Comparison of ENCODE assay signal across 11 cellular contexts in the genomic region with DNA sequence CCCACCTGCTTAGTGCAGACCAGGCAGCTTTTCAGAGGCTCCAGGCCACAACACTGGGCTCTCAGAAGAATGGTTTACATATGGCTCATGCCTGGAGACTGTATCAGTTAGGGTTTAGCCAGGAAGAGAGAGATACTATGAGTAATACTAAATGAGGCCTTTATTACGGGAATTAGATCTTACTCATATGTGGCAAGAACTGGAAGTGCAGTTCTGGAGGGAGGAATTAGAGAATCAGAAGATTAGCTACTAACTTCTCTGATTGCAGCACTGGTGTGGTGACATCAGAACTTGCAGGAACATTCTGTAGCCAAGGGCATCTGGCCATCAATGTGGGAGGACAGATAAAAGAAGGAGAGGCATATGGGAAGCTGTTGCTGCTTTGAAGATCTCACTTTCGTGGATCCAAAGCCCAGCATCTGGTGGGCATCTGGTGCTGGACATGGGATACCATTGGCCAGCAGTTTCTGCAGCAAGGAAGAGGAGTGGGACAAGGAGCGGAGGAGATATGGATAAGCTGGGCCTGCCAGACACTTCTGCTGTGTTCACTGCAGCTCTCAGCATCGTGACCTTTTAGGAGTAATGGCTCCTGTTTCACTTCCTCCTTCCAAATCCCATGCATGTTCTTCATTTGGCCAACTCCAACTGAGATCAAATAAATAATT.
DNase-seq lines count a peak whose midpoint lies in the region; ATAC-seq and TF ChIP-seq lines count a peak whose summit lies in the region.
"Had no signal": no experiment of that assay in that cellular context is flagged by ENCODE, and none has a peak within 500 bp of the region (broad histone marks: within the 10 kb centered on the region; RNA-seq: fewer than 3 reads in every experiment).

No MANE protein-coding gene starts in this region.

- H3K9ac ChIP-seq in IMR-90 (ENCODE audit: low read depth, low read length) (no peak overlapping the region), Karpas-422 (ENCODE audit: low read length) (no peak overlapping the region)

- peak overlapping the region; percentile 9; the same call in 1 of the 3 replicates for H2BK15ac ChIP-seq in IMR-90 (ENCODE audit: low read depth, low read length)

- no peaks in the 10 kb centered on the region for H3K9me3 ChIP-seq in IMR-90 (ENCODE audit: control insufficient read depth, insufficient read depth, low read length)
- peaks cover 54% of the 10 kb centered on the region for H3K9me3 ChIP-seq in Karpas-422 (ENCODE audit: low read length)

- H3K27ac Mint-ChIP-seq in mesothelial cell of epicardium = no peak overlapping the region
- H3K27ac Mint-ChIP-seq in T-helper 2 cell treated with Interferon-gamma antibody and Interleukin-4, amounts not matched to agents 5 μg/mL and 100 μg/mL, for 36 hours = no peak overlapping the region

- H3K79me2 ChIP-seq in Karpas-422 (ENCODE audit: low read length) = no peaks in the 10 kb centered on the region

- peak overlapping the region; percentile 55 for H2AK5ac ChIP-seq in IMR-90 (ENCODE audit: low read depth, low read length)

- 0 out of 2 replicates have a peak, but pooled peaks have one; percentile 12 for TF ChIP-seq CTCF in IMR-90 (conservative IDR thresholded peaks at IDR 0.05; ENCODE audit: low read depth, low read length)
- TF ChIP-seq CTCF in brain microvascular endothelial cell (IDR thresholded peaks at IDR 0.05; ENCODE audit: low read depth, low read length, missing control alignments) = peak; percentile 10
- TF ChIP-seq CTCF in mesothelial cell of epicardium (IDR thresholded peaks at IDR 0.05; ENCODE audit: unreplicated experiment) = no peak

- no peaks in the 10 kb centered on the region for H3K36me3 ChIP-seq in IMR-90 (ENCODE audit: control insufficient read depth, insufficient read depth, low read length)
- H3K36me3 ChIP-seq in brain microvascular endothelial cell (replicated peaks) = no peaks in the 10 kb centered on the region
- no peaks in the 10 kb centered on the region for H3K36me3 ChIP-seq in Karpas-422 (ENCODE audit: insufficient read depth, low read length)

- H2AK9ac ChIP-seq in IMR-90 (replicated peaks; ENCODE audit: low read depth, low read length, poor library complexity) = no peak overlapping the region

- no peak overlapping the region for H3K4me3 Mint-ChIP-seq in mesothelial cell of epicardium
- no peak overlapping the region for H3K4me3 Mint-ChIP-seq in T-helper 2 cell treated with Interferon-gamma antibody and Interleukin-4, amounts not matched to agents 5 μg/mL and 100 μg/mL, for 36 hours

- dilution Hi-C loops in IMR-90 (cut with HindIII; ENCODE audit: low sequenced_read_pairs, unreplicated experiment) = no loop called here

- H3K4me2 ChIP-seq in IMR-90 (ENCODE audit: low read depth, low read length) (no peak overlapping the region), Karpas-422 (ENCODE audit: low read depth, low read length, poor library complexity, severe bottlenecking) (no peak overlapping the region)
- H3K4me2 ChIP-seq: PC-9 had no signal

- intact Hi-C loops in IMR-90 (cut with micrococcal nuclease) = no loop called here

- no peaks in the 10 kb centered on the region for H3K79me1 ChIP-seq in IMR-90 (ENCODE audit: low read depth in 1 of 2, low read length in 2 of 2)

- H2BK20ac ChIP-seq in IMR-90 (ENCODE audit: low read depth, low read length) = peak overlapping the region; percentile 65

- peaks cover 9% of the 10 kb centered on the region for H3K36me3 Mint-ChIP-seq in mesothelial cell of epicardium
- H3K36me3 Mint-ChIP-seq in T-helper 2 cell treated with Interferon-gamma antibody and Interleukin-4, amounts not matched to agents 5 μg/mL and 100 μg/mL, for 36 hours (ENCODE audit: low read depth) = no peaks in the 10 kb centered on the region

- peak overlapping the region; percentile 61 for H3K4ac ChIP-seq in IMR-90 (ENCODE audit: low read depth, low read length)

- ATAC-seq in IMR-90 (ENCODE audit: low read depth) = peak; percentile 99

- no peaks in the 10 kb centered on the region for H3K9me2 ChIP-seq in Karpas-422 (replicated peaks; ENCODE audit: insufficient read depth, low read length)

- H3K4me3 ChIP-seq in IMR-90 (ENCODE audit: insufficient read depth, low read depth, low read length) (no peak overlapping the region), brain microvascular endothelial cell (ENCODE audit: low read depth, low read length) (no peak overlapping the region), Karpas-422 (ENCODE audit: low read length) (no peak overlapping the region)
- H3K4me3 ChIP-seq: PC-9 had no signal

- H2BK5ac ChIP-seq in IMR-90 (ENCODE audit: low read depth, low read length, poor library complexity, severe bottlenecking) = peak overlapping the region; percentile 18

- H3K27ac ChIP-seq in IMR-90 (ENCODE audit: insufficient read depth, low read length) (peak overlapping the region; percentile 35; the same call in 1 of the 2 replicates), brain microvascular endothelial cell (no peak overlapping the region), Karpas-422 (ENCODE audit: low read length) (no peak overlapping the region)
- H3K27ac ChIP-seq: PC-9 had no signal

- peak overlapping the region; percentile 82 for H2BK120ac ChIP-seq in IMR-90 (ENCODE audit: low read depth, low read length)

- peak overlapping the region; percentile 10; the same call in 1 of the 2 replicates for H3K23ac ChIP-seq in IMR-90 (ENCODE audit: low read depth, low read length)

- in situ Hi-C loops in IMR-90 (cut with MboI; ENCODE audit: low sequenced_read_pairs) (no loop called here), brain microvascular endothelial cell (cut with HindIII; ENCODE audit: low pct_ligation_motif_present, low sequenced_read_pairs) (no loop called here)

- H4K20me1 ChIP-seq in IMR-90 (ENCODE audit: insufficient read depth, low read length) (no peaks in the 10 kb centered on the region), Karpas-422 (ENCODE audit: insufficient read depth, low read depth, low read length) (no peaks in the 10 kb centered on the region)

- H3K18ac ChIP-seq in IMR-90 (ENCODE audit: low read depth, low read length) = peak overlapping the region; percentile 1; the same call in 1 of the 2 replicates

- H4K91ac ChIP-seq in IMR-90 (ENCODE audit: insufficient read depth, low read depth, low read length) = peak overlapping the region; percentile 59; the same call in 1 of the 2 replicates

- DNase-seq in A172 (ENCODE audit: low spot score) (peak; percentile 68), IMR-90 (peak; percentile 95), brain microvascular endothelial cell (peak; percentile 70), kidney tubule cell (ENCODE audit: low spot score) (peak; percentile 71), NCI-H2196 (lab: John Stamatoyannopoulos, UW; ENCODE audit: unreplicated experiment) (no peak), Karpas-422 (no peak), mesothelial cell of epicardium (ENCODE audit: low spot score in 2 of 2, unreplicated experiment in 2 of 2) (no peak)
- DNase-seq in T-helper 2 cell treated with Interferon-gamma antibody and Interleukin-4, amounts not matched to agents 5 μg/mL and 100 μg/mL, for 36 hours (ENCODE audit: low spot score) = no peak
- DNase-seq: AML-193, kidney had no signal

- H2AFZ ChIP-seq in IMR-90 (replicated peaks; ENCODE audit: low read length, poor library complexity) (peak overlapping the region; percentile 77), Karpas-422 (ENCODE audit: low read length) (no peak overlapping the region)
- H2AFZ ChIP-seq: PC-9 had no signal

- H3K14ac ChIP-seq in IMR-90 (replicated peaks; ENCODE audit: low read depth, low read length) = peak overlapping the region; percentile 72

- WGBS in IMR-90 (ENCODE audit: extremely low coverage in 2 of 2, insufficient read length in 1 of 2), 2 experiments = 30% methylated on average over 2 of the region's 4 CpGs; no CpG with 5 or more reads in 1 of the 2 experiments

- H3K4me1 ChIP-seq in IMR-90 (ENCODE audit: control insufficient read depth, insufficient read depth, low read length) (peaks cover 4% of the 10 kb centered on the region; the same call in 1 of the 2 replicates), Karpas-422 (ENCODE audit: low read length) (no peaks in the 10 kb centered on the region)

- H3K9me1 ChIP-seq in IMR-90 (ENCODE audit: insufficient read depth, low read length) = peaks cover 4% of the 10 kb centered on the region; the same call in 1 of the 2 replicates

- BruUV-seq in IMR-90 (replicated peaks; lab: Mats Ljungman, UMichigan) = no TSS peak

- H3K27me3 ChIP-seq in IMR-90 (ENCODE audit: control insufficient read depth, insufficient read depth, low read length) (no peaks in the 10 kb centered on the region), brain microvascular endothelial cell (replicated peaks) (no peaks in the 10 kb centered on the region), Karpas-422 (ENCODE audit: low read length) (no peaks in the 10 kb centered on the region)

- H3K56ac ChIP-seq in IMR-90 (ENCODE audit: extremely low read depth, insufficient read depth, low read length) = no peak overlapping the region; the same call in 1 of the 2 replicates

- TF ChIP-seq RAD21 in IMR-90 (IDR thresholded peaks at IDR 0.05; ENCODE audit: low read length) = no peak

- peak overlapping the region in 1 of 2 experiments; percentile 73; a peak in 2 of 4 replicates for H4K8ac ChIP-seq in IMR-90 (ENCODE audit: low read depth in 2 of 2, low read length in 2 of 2)

- H3K27me3 Mint-ChIP-seq in mesothelial cell of epicardium (ENCODE audit: low read depth) = no peaks in the 10 kb centered on the region
- H3K27me3 Mint-ChIP-seq in T-helper 2 cell treated with Interferon-gamma antibody and Interleukin-4, amounts not matched to agents 5 μg/mL and 100 μg/mL, for 36 hours (ENCODE audit: low read depth) = no peaks in the 10 kb centered on the region

- TF ChIP-seq POLR2A in IMR-90 (IDR thresholded peaks at IDR 0.05; ENCODE audit: low read depth, low read length) = no peak

- POLR2A ChIA-PET in IMR-90 (lab: Charles Lee; ENCODE audit: unreplicated experiment) = no interaction called here

- H4K5ac ChIP-seq in IMR-90 (ENCODE audit: low read depth, low read length) = no peak overlapping the region

- CTCF ChIA-PET in IMR-90 (lab: Yijun Ruan, JAX) = interaction anchor here (1.8 to 1.9 kb wide), 2 partner anchors 10 to 11 kb away, joined by 6 to 7 read pairs; no protein-coding TSS in a partner anchor

- H3K4me1 Mint-ChIP-seq in mesothelial cell of epicardium = no peaks in the 10 kb centered on the region
- H3K4me1 Mint-ChIP-seq in T-helper 2 cell treated with Interferon-gamma antibody and Interleukin-4, amounts not matched to agents 5 μg/mL and 100 μg/mL, for 36 hours (ENCODE audit: low read depth) = no peaks in the 10 kb centered on the region

- H3K9me3 Mint-ChIP-seq in mesothelial cell of epicardium = peaks cover 24% of the 10 kb centered on the region
- H3K9me3 Mint-ChIP-seq in T-helper 2 cell treated with Interferon-gamma antibody and Interleukin-4, amounts not matched to agents 5 μg/mL and 100 μg/mL, for 36 hours = peaks cover 34% of the 10 kb centered on the region

TF ChIP-seq in IMR-90, 13 proteins besides CTCF, POLR2A, EP300 and RAD21 (continues in another document):
- TF ChIP-seq MAFK (IDR thresholded peaks at IDR 0.05; ENCODE audit: low read depth, low read length) = no peak

Comparison
In these comparisons a context has a peak if more than half of its experiments do, and no peak if none do; other contexts are left out.
1. DNase-seq: peak in A172 (single experiment), IMR-90 (single experiment), brain microvascular endothelial cell (single experiment) and kidney tubule cell (single experiment); none in NCI-H2196 (single experiment), Karpas-422 (single experiment), mesothelial cell of epicardium (0 of 2) and T-helper 2 cell treated with Interferon-gamma antibody and Interleukin-4, amounts not matched to agents 5 μg/mL and 100 μg/mL, for 36 hours (single experiment).